Comparison of ENCODE assay signal across 8 cellular contexts in genomic region chr1:234309598-234310459, GRCh38.
DNase-seq lines count a peak whose midpoint lies in the region; ATAC-seq, FAIRE-seq and TF ChIP-seq lines count a peak whose summit lies in the region.

No MANE protein-coding gene starts in this region.

- no peaks in the 10 kb centered on the region for H3K9me3 Mint-ChIP-seq in chondrocyte (ENCODE audit: low read depth)

- ATAC-seq in GM19025 (IDR thresholded peaks at IDR 0.05; ENCODE audit: low read depth, unreplicated experiment) (peak; percentile 84), HG03139 (IDR thresholded peaks at IDR 0.05; ENCODE audit: unreplicated experiment) (peak; percentile 85), HepG2 (peak; percentile 68)
- ATAC-seq in activated CD4-positive, CD25-positive, alpha-beta regulatory T cell treated with anti-CD3 and anti-CD28 coated beads, Interleukin-2, amount 50 U/mL, for 24 hours: peak; percentile 80 to 82

- H3K4me1 Mint-ChIP-seq in chondrocyte (ENCODE audit: low read depth): peaks cover 16% of the 10 kb centered on the region

- TF ChIP-seq EP300 in HepG2 (IDR thresholded peaks at IDR 0.05; ENCODE audit: low read depth in 2 of 2, low read length in 2 of 2): no peak
- no peak for TF ChIP-seq EP300 in HepG2 (CRISPR knock-in tag; IDR thresholded peaks at IDR 0.05; ENCODE audit: borderline replicate concordance)

- no peak for TF ChIP-seq POLR2A in HepG2 (IDR thresholded peaks at IDR 0.05; ENCODE audit: insufficient read depth in 1 of 2, low read depth in 2 of 2, low read length in 2 of 2)

- H2AFZ ChIP-seq in HepG2 (ENCODE audit: low read length): peak overlapping the region; percentile 68

- 20% methylated on average over 24 of the region's 26 CpGs for WGBS in HepG2 (ENCODE audit: low lambda C conversion rate)

- peak; percentile 66 for FAIRE-seq in HepG2 (lab: Jason Lieb, UNC)

- H3K4me1 ChIP-seq in HepG2 (ENCODE audit: insufficient read depth, low read length): peaks cover 47% of the 10 kb centered on the region

- DNase-seq in AML-193 (lab: John Stamatoyannopoulos, UW) (peak; percentile 40 to 51), NCI-H2196 treated with DMSO at 0.1 percent for 48 hours (lab: John Stamatoyannopoulos, UW; ENCODE audit: unreplicated experiment) (peak; percentile 55), chondrocyte (ENCODE audit: low spot score) (no peak), HepG2 (ENCODE audit: low spot score) (peak; percentile 50)
- DNase-seq in stimulated activated CD4-positive, alpha-beta T cell treated with anti-CD3 and anti-CD28 coated beads, TNF-alpha, amount 100 ng/mL, for 4 hours (ENCODE audit: low read depth in 3 of 3): peak; percentile 41 to 64 (median 50)

- peak overlapping the region; percentile 22 to 51 (median 28); a peak in 3 of 6 replicates for H3K4me3 ChIP-seq in HepG2 (replicated peaks in 1 of 3; ENCODE audit: insufficient read depth in 1 of 3, low read depth in 2 of 3, low read length in 3 of 3)

- peak; percentile 94 for TF ChIP-seq CTCF in chondrocyte (IDR thresholded peaks at IDR 0.05)
- TF ChIP-seq CTCF in HepG2 (CRISPR knock-in tag; IDR thresholded peaks at IDR 0.05): peak; percentile 86

- no peak overlapping the region for H3K4me3 Mint-ChIP-seq in chondrocyte (ENCODE audit: unreplicated experiment)

- no peak overlapping the region for H3K27ac ChIP-seq in HepG2 (ENCODE audit: extremely low read length, insufficient read depth, low read length)

- no peaks in the 10 kb centered on the region for H3K27me3 ChIP-seq in HepG2 (ENCODE audit: control insufficient read depth in 1 of 2, insufficient read depth in 2 of 2, low read length in 2 of 2)

- in situ Hi-C loops in HepG2 (cut with HindIII; ENCODE audit: extremely low pct_ligation_motif_present, low pct_unique_long_range_greater_than_20kb): loop anchor here (25.0 kb wide), 1 partner anchor 173 kb away; no protein-coding TSS in a partner anchor

- POLR2A ChIA-PET in HepG2 (lab: Yijun Ruan, JAX): interaction anchor here (1.4 kb wide), 1 partner anchor 63 kb away, joined by 5 read pairs; the partner anchor contains the start of gene COA6

- no peak overlapping the region for H3K9ac ChIP-seq in HepG2 (ENCODE audit: insufficient read depth, low read depth, low read length)

- H3K36me3 ChIP-seq in HepG2 (replicated peaks in 1 of 2; ENCODE audit: control insufficient read depth in 1 of 2, insufficient read depth in 2 of 2, low read length in 2 of 2): no peaks in the 10 kb centered on the region

- H3K4me2 ChIP-seq in HepG2 (ENCODE audit: low read depth, low read length): peak overlapping the region; percentile 70

- no peaks in the 10 kb centered on the region for H3K79me2 ChIP-seq in HepG2 (ENCODE audit: insufficient read depth, low read length)

- peaks cover 8% of the 10 kb centered on the region for H3K27me3 Mint-ChIP-seq in chondrocyte (ENCODE audit: low read depth)

- BruUV-seq in HepG2 (replicated peaks; lab: Mats Ljungman, UMichigan): no TSS peak

- no peak overlapping the region for H3K27ac Mint-ChIP-seq in chondrocyte (ENCODE audit: unreplicated experiment)

- intact Hi-C loops in HepG2 (cut with micrococcal nuclease; ENCODE audit: unreplicated experiment): loop anchor here (1.0 to 5.0 kb wide), 6 partner anchors 17 to 195 kb away; partner anchors contain the start of gene COA6

- H3K9me3 ChIP-seq in HepG2 (ENCODE audit: low read length): no peaks in the 10 kb centered on the region

- H3K36me3 Mint-ChIP-seq in chondrocyte (ENCODE audit: low read depth): no peaks in the 10 kb centered on the region

- peak; percentile 73 for TF ChIP-seq RAD21 in HepG2 (CRISPR knock-in tag; IDR thresholded peaks at IDR 0.05)

- no peaks in the 10 kb centered on the region for H4K20me1 ChIP-seq in HepG2 (ENCODE audit: insufficient read depth, low read length)

- CTCF ChIA-PET in HepG2 (lab: Yijun Ruan, JAX; ENCODE audit: low intra/inter-chr PET ratio, low total read pairs): interaction anchor here (1.2 to 1.5 kb wide), 3 partner anchors 17 to 155 kb away, joined by 3 to 12 read pairs (median 5); no protein-coding TSS in a partner anchor

TF ChIP-seq in HepG2, 621 proteins besides CTCF, POLR2A, EP300 and RAD21 (continues in another document):
- TF ChIP-seq ATF7 (IDR thresholded peaks at IDR 0.05): peak; percentile 67
- TF ChIP-seq ATF7 (CRISPR knock-in tag; IDR thresholded peaks at IDR 0.05): no peak
- peak; percentile 66 for TF ChIP-seq CREB1 (IDR thresholded peaks at IDR 0.05)
- peak; percentile 46; the same call in 1 of the 2 replicates for TF ChIP-seq CREB1 (CRISPR knock-in tag; IDR thresholded peaks at IDR 0.05)
- no peak for TF ChIP-seq ZFP36L1 (CRISPR knock-in tag; IDR thresholded peaks at IDR 0.05)
- TF ChIP-seq ZNF441 (CRISPR knock-in tag; IDR thresholded peaks at IDR 0.05; ENCODE audit: borderline replicate concordance): 0 out of 2 replicates have a peak, but pooled peaks have one; percentile 32
- no peak for TF ChIP-seq ZNF354B (CRISPR knock-in tag; IDR thresholded peaks at IDR 0.05)
- TF ChIP-seq HNRNPK (IDR thresholded peaks at IDR 0.05; ENCODE audit: low read depth, low read length, poor library complexity, severe bottlenecking): no peak
- 0 out of 2 replicates have a peak, but pooled peaks have one; percentile 29 for TF ChIP-seq HNF1B (CRISPR knock-in tag; IDR thresholded peaks at IDR 0.05)
- TF ChIP-seq ESRRA (CRISPR knock-in tag; IDR thresholded peaks at IDR 0.05; ENCODE audit: low read depth): no peak
- no peak for TF ChIP-seq KDM1A (CRISPR knock-in tag; IDR thresholded peaks at IDR 0.05)
- TF ChIP-seq ZFP91 (CRISPR knock-in tag; IDR thresholded peaks at IDR 0.05; ENCODE audit: borderline replicate concordance): peak; percentile 42
- TF ChIP-seq KDM2A (CRISPR knock-in tag; IDR thresholded peaks at IDR 0.05; ENCODE audit: borderline replicate concordance, low read depth): peak; percentile 14; the same call in 1 of the 2 replicates
- no peak for TF ChIP-seq REXO4 (CRISPR knock-in tag; IDR thresholded peaks at IDR 0.05; ENCODE audit: borderline replicate concordance)
- 0 out of 2 replicates have a peak, but pooled peaks have one; percentile 21 for TF ChIP-seq HDAC1 (CRISPR knock-in tag; IDR thresholded peaks at IDR 0.05)
- TF ChIP-seq DR1 (CRISPR knock-in tag; IDR thresholded peaks at IDR 0.05): no peak
- TF ChIP-seq ZBTB33 (CRISPR knock-in tag; IDR thresholded peaks at IDR 0.05): peak; percentile 36; the same call in 1 of the 2 replicates
- peak; percentile 45; the same call in 1 of the 2 replicates for TF ChIP-seq ATF1 (CRISPR knock-in tag; IDR thresholded peaks at IDR 0.05)
- TF ChIP-seq HBP1 (CRISPR knock-in tag; IDR thresholded peaks at IDR 0.05; ENCODE audit: low read depth): 0 out of 2 replicates have a peak, but pooled peaks have one; percentile 29
- peak; percentile 69 for TF ChIP-seq STAG1 (CRISPR knock-in tag; IDR thresholded peaks at IDR 0.05)
